17 cellular contexts compared by ENCODE assay signal in genomic region chr6:169828176-169828575, GRCh38.
"Had no signal": no experiment of that assay in that cellular context is flagged by ENCODE, and none has a peak within 500 bp of the region (broad histone marks: within the 10 kb centered on the region; RNA-seq: fewer than 3 reads in every experiment).

No MANE protein-coding gene starts in this region.

- H3K27ac Mint-ChIP-seq: activated B cell treated with CpG ODN at 0.5 μM for 24 hours; activated naive CD8-positive, alpha-beta T cell treated with anti-CD3 and anti-CD28 coated beads, Interleukin-2, amount 10 ng/mL, durations not matched to agents 7 days and 5 days; activated T-helper 1 cell treated with anti-CD3 and anti-CD28 coated beads, Interleukin-12 subunit alpha, Interleukin-12 subunit beta, Interleukin-2, Interleukin-4 antibody, amounts not matched to agents 30 ng/mL and 10 ng/mL and 1 ng/mL, durations not matched to agents 14 hours and 24 hours and 36 hours; brain; memory B cell; stimulated activated naive B cell treated with anti-CD40 and anti-IgM and Interleukin-4, amounts not matched to agents 10 μg/mL and 1 μg/mL and 100 μg/mL, for 72 hours had no signal

- H3K9me3 ChIP-seq: gastrocnemius medialis, mucosa of descending colon, ovary, sigmoid colon had no signal

- DNase-seq: activated B cell treated with CpG ODN at 0.5 μM for 24 hours; activated CD4-positive, alpha-beta T cell treated with anti-CD3 and anti-CD28 coated beads for 4 hours; activated naive CD8-positive, alpha-beta T cell treated with anti-CD3 and anti-CD28 coated beads, Interleukin-2, amount 10 ng/mL, durations not matched to agents 7 days and 5 days; activated T-cell treated with anti-CD3 and anti-CD28 coated beads for 4 hours; caudate nucleus; gastrocnemius medialis; mucosa of descending colon; naive B cell; sigmoid colon; stimulated activated naive B cell treated with anti-CD40 and anti-IgM and Interleukin-4, amounts not matched to agents 10 μg/mL and 1 μg/mL and 100 μg/mL, for 72 hours; T-helper 1 cell; T-helper 9 cell had no signal

- H3K4me1 ChIP-seq: gastrocnemius medialis had no signal

- H3K27ac ChIP-seq: gastrocnemius medialis, ovary, sigmoid colon had no signal

- H3K4me3 Mint-ChIP-seq: activated B cell treated with CpG ODN at 0.5 μM for 24 hours; activated naive CD8-positive, alpha-beta T cell treated with anti-CD3 and anti-CD28 coated beads, Interleukin-2, amount 10 ng/mL, durations not matched to agents 7 days and 5 days; activated T-helper 1 cell treated with anti-CD3 and anti-CD28 coated beads, Interleukin-12 subunit alpha, Interleukin-12 subunit beta, Interleukin-2, Interleukin-4 antibody, amounts not matched to agents 30 ng/mL and 10 ng/mL and 1 ng/mL, durations not matched to agents 14 hours and 24 hours and 36 hours; brain; memory B cell; naive B cell; neural crest cell; stimulated activated naive B cell treated with anti-CD40 and anti-IgM and Interleukin-4, amounts not matched to agents 10 μg/mL and 1 μg/mL and 100 μg/mL, for 72 hours had no signal

- H3K36me3 ChIP-seq: gastrocnemius medialis, ovary, sigmoid colon had no signal

- H3K4me3 ChIP-seq: gastrocnemius medialis, mucosa of descending colon, ovary, sigmoid colon had no signal

- H3K4me1 Mint-ChIP-seq: activated B cell treated with CpG ODN at 0.5 μM for 24 hours had no signal

- H3K9me3 Mint-ChIP-seq: activated naive CD8-positive, alpha-beta T cell treated with anti-CD3 and anti-CD28 coated beads, Interleukin-2, amount 10 ng/mL, durations not matched to agents 7 days and 5 days; activated T-helper 1 cell treated with anti-CD3 and anti-CD28 coated beads, Interleukin-12 subunit alpha, Interleukin-12 subunit beta, Interleukin-2, Interleukin-4 antibody, amounts not matched to agents 30 ng/mL and 10 ng/mL and 1 ng/mL, durations not matched to agents 14 hours and 24 hours and 36 hours; neural crest cell had no signal

- H3K27me3 ChIP-seq: ovary had no signal

- H3K36me3 Mint-ChIP-seq: activated naive CD8-positive, alpha-beta T cell treated with anti-CD3 and anti-CD28 coated beads, Interleukin-2, amount 10 ng/mL, durations not matched to agents 7 days and 5 days; brain had no signal

- ATAC-seq: gastrocnemius medialis; mucosa of descending colon; stimulated activated naive B cell treated with anti-CD40 and anti-IgM and Interleukin-4, amounts not matched to agents 10 μg/mL and 1 μg/mL and 100 μg/mL, for 72 hours had no signal
